ENCODE assay signal across 15 cellular contexts in the genomic region with DNA sequence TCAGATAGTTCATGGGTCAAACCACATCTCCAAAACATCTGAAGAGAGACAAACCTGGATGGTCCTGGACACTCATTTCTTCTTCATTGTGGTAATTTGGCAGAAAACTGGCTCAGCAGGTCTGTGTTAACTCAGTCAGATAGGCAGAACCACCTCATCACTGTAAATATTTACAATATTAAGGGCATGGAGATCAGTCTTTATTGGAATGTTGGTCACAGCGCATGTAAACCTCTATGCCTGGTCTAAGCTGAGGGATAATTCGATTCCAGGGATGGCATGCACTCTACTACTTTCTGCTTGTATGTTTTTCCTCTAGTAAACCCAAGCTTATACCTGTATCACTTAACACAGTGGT. TPM values are rescaled to one million over a fixed set of nuclear protein-coding genes. Genes with fewer than 3 reads are reported as not detected.
DNase-seq lines count a peak whose midpoint lies in the region; ATAC-seq and TF ChIP-seq lines count a peak whose summit lies in the region.
"Had no signal": no experiment of that assay in that cellular context is flagged by ENCODE, and none has a peak within 500 bp of the region (broad histone marks: within the 10 kb centered on the region; RNA-seq: fewer than 3 reads in every experiment).

No MANE protein-coding gene starts in this region.

- H3F3A ChIP-seq in PC-3 (ENCODE audit: low read length, unreplicated experiment) = peaks cover 9% of the 10 kb centered on the region

- intact Hi-C loops in left ventricle myocardium superior (cut with micrococcal nuclease) = no loop called here
- intact Hi-C loops in right cardiac atrium (cut with DNase I) = loop anchor here (5.0 to 10.0 kb wide), 5 partner anchors 82 to 420 kb away; a partner anchor contains a TSS
- intact Hi-C loops in cardiac septum (cut with DNase I) = loop anchor here (5.0 kb wide), 1 partner anchor 90 kb away; no protein-coding TSS in a partner anchor
- intact Hi-C loops in PC-3 (cut with micrococcal nuclease) = loop anchor here (1.0 to 10.0 kb wide), 3 partner anchors 206 to 421 kb away; a partner anchor contains a TSS
- intact Hi-C loops in lower leg skin (cut with DNase I; ENCODE audit: low total_unique reads) = loop anchor here (5.0 kb wide), 1 partner anchor 425 kb away; no protein-coding TSS in a partner anchor

- peaks cover 29% of the 10 kb centered on the region for H3K4me1 ChIP-seq in cardiac muscle cell (ENCODE audit: low read depth)
- H3K4me1 ChIP-seq in right cardiac atrium (ENCODE audit: control insufficient read depth, insufficient read depth, low read length) = no peaks in the 10 kb centered on the region
- H3K4me1 ChIP-seq in PC-3 (ENCODE audit: insufficient read depth, low read length) = peaks cover 19% of the 10 kb centered on the region

- H3K9ac ChIP-seq in PC-3 (ENCODE audit: low read length) = no peak overlapping the region

- H3K9me3 ChIP-seq in cardiac muscle cell (ENCODE audit: low read depth) = no peaks in the 10 kb centered on the region
- H3K9me3 ChIP-seq in right cardiac atrium (ENCODE audit: control insufficient read depth, low read length) = no peaks in the 10 kb centered on the region
- no peaks in the 10 kb centered on the region for H3K9me3 ChIP-seq in PC-3 (ENCODE audit: low read length)
- H3K9me3 ChIP-seq: A549 had no signal

- no peaks in the 10 kb centered on the region for H4K20me1 ChIP-seq in PC-3 (ENCODE audit: low read length)

- POLR2A ChIA-PET in PC-3 (lab: Charles Lee; ENCODE audit: unreplicated experiment) = interaction anchor here (0.5 kb wide), 1 partner anchor 63 kb away, joined by 3 read pairs; no protein-coding TSS in a partner anchor

- no peak for TF ChIP-seq POLR2A in lower leg skin (IDR thresholded peaks at IDR 0.05)

- H3K4me3 ChIP-seq in cardiac muscle cell (no peak overlapping the region), right cardiac atrium (ENCODE audit: low read length) (no peak overlapping the region), PC-3 (ENCODE audit: low read length) (no peak overlapping the region), lower leg skin (ENCODE audit: low read depth, poor library complexity, severe bottlenecking) (no peak overlapping the region)
- H3K4me3 ChIP-seq: A549, GM12878 had no signal

- H2AFZ ChIP-seq in PC-3 (ENCODE audit: low read length) = no peak overlapping the region

- 64% methylated on average over 2 of the region's 2 CpGs for WGBS in right cardiac atrium
- WGBS in lower leg skin, 2 donors = 85 to 91% methylated on average over 2 of the region's 2 CpGs

- H3K79me2 ChIP-seq in PC-3 (ENCODE audit: low read length) = peaks cover 4% of the 10 kb centered on the region

- H3K27me3 ChIP-seq in cardiac muscle cell (no peaks in the 10 kb centered on the region), right cardiac atrium (ENCODE audit: control insufficient read depth, insufficient read depth) (no peaks in the 10 kb centered on the region), PC-3 (ENCODE audit: low read length) (no peaks in the 10 kb centered on the region)

- no peak overlapping the region; the same call in 1 of the 2 replicates for H3K4me2 ChIP-seq in PC-3 (ENCODE audit: low read length)
- H3K4me2 ChIP-seq: A549 had no signal

- CTCF ChIA-PET in PC-3 (lab: Charles Lee) = no interaction called here

- no peaks in the 10 kb centered on the region for H3K9me2 ChIP-seq in PC-3 (replicated peaks; ENCODE audit: low read length)

- TF ChIP-seq CTCF in cardiac muscle cell (IDR thresholded peaks at IDR 0.05; ENCODE audit: low read depth, low read length) = no peak
- TF ChIP-seq CTCF in PC-3 (conservative IDR thresholded peaks at IDR 0.05; ENCODE audit: low read depth, low read length) = no peak
- no peak for TF ChIP-seq CTCF in lower leg skin (IDR thresholded peaks at IDR 0.05)

- H3K36me3 ChIP-seq in cardiac muscle cell (no peaks in the 10 kb centered on the region), PC-3 (ENCODE audit: low read depth, low read length) (no peaks in the 10 kb centered on the region)

- H3K27ac ChIP-seq in cardiac muscle cell (peak overlapping the region; percentile 47), right cardiac atrium (ENCODE audit: low read length) (peak overlapping the region; percentile 51), PC-3 (ENCODE audit: low read length) (no peak overlapping the region)
- H3K27ac ChIP-seq: 22Rv1, C4-2B had no signal

- BruUV-seq in PC-3 (replicated peaks; lab: Mats Ljungman, UMichigan) = no TSS peak

- no peak for ATAC-seq in left ventricle myocardium superior
- no peak for ATAC-seq in right cardiac atrium
- ATAC-seq in PC-3 = no peak
- ATAC-seq: A549, GM12878 had no signal

- DNase-seq in cardiac muscle cell (ENCODE audit: low read depth in 1 of 2, low spot score in 1 of 2) = no peak
- DNase-seq in left ventricle myocardium superior = no peak
- no peak for DNase-seq in right cardiac atrium
- no peak for DNase-seq in cardiac septum (ENCODE audit: low spot score)
- peak; percentile 31 for DNase-seq in PC-3
- DNase-seq in foreskin melanocyte = no peak
- DNase-seq in lower leg skin (ENCODE audit: low spot score in 2 of 2) = no peak
- DNase-seq: CD4-positive, alpha-beta T cell; DMS153; DND-41; GOT3 had no signal

RNA-seq across cellular contexts. Expression of a gene that starts 4.0 kb away (rescaled TPM):
- total RNA-seq in cardiac muscle cell (36.8 and 39.2 TPM in 2 replicates), left ventricle myocardium superior (34.0 TPM), right cardiac atrium (10 to 100 TPM; 21.0 to 41.8 (median 24.2) TPM), cardiac septum (30.5 TPM), PC-3 (2014; rRNA removed) (16.9 and 18.5 TPM in 2 replicates), lower leg skin (10 to 100 TPM in 3 of 4 donors, 1 to 10 TPM in 1; 8.2 to 15.7 (median 14.3) TPM)
- polyA plus RNA-seq in cardiac muscle cell (84.5 and 108 TPM in 2 replicates), right cardiac atrium (31.8 TPM)
